In the genomic region with DNA sequence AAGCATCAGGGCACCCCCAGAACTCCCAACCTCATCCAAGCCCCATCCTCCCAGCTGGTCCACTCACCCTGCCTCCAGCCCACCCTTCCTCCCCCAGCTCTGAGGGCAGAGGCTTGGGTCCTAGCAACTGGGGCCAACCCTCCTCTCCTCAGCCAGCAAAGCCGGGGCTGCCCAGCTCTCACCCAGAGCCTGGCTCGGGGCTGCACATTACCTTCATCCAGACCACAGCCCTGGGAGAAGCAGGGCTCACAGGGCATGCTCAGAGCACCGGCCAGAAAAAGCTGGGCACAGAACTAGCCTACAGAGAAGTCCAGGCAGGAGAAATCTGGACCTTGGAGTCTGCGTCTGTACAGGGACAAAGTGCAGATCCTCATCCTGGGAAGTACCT, we compare ENCODE assay signal across 12 cellular contexts.
"Had no signal": no experiment of that assay in that cellular context is flagged by ENCODE, and none has a peak within 500 bp of the region (broad histone marks: within the 10 kb centered on the region; RNA-seq: fewer than 3 reads in every experiment).

No MANE protein-coding gene starts in this region.

- H3K36me3 Mint-ChIP-seq: activated CD8-positive, alpha-beta memory T cell treated with anti-CD3 and anti-CD28 coated beads, Interleukin-2, amount 10 ng/mL, durations not matched to agents 7 days and 5 days; activated naive CD4-positive, alpha-beta T cell treated with anti-CD3 and anti-CD28 coated beads, Interleukin-2, amount 10 ng/mL, durations not matched to agents 7 days and 5 days; mesothelial cell of epicardium had no signal

- H3K27ac ChIP-seq: gastroesophageal sphincter, tibial nerve had no signal

- DNase-seq: activated CD4-positive, alpha-beta T cell treated with anti-CD3 and anti-CD28 coated beads for 1 hour; activated CD4-positive, alpha-beta T cell treated with anti-CD3 and anti-CD28 coated beads, Interleukin-2, amount 50 U/mL, for 4 hours; activated CD8-positive, alpha-beta memory T cell treated with anti-CD3 and anti-CD28 coated beads, Interleukin-2, amount 10 ng/mL, durations not matched to agents 7 days and 5 days; activated naive CD4-positive, alpha-beta T cell treated with anti-CD3 and anti-CD28 coated beads, Interleukin-2, amount 10 ng/mL, durations not matched to agents 7 days and 5 days; activated T-cell treated with anti-CD3 and anti-CD28 coated beads, Interleukin-2, amount 50 U/mL, for 24 hours; kidney glomerular epithelial cell; stimulated activated CD4-positive, alpha-beta T cell treated with anti-CD3 and anti-CD28 coated beads, Interleukin-15, amount 100 ng/mL, for 24 hours; stimulated activated CD4-positive, alpha-beta T cell treated with anti-CD3 and anti-CD28 coated beads, Interleukin-4, amount 100 ng/mL, for 1 hour; stimulated activated naive CD4-positive, alpha-beta T cell treated with Interleukin-2 at 50 U/mL for 16 hours had no signal

- H3K4me3 ChIP-seq: gastroesophageal sphincter, tibial nerve had no signal

- ATAC-seq: activated CD8-positive, alpha-beta memory T cell treated with anti-CD3 and anti-CD28 coated beads, Interleukin-2, amount 10 ng/mL, durations not matched to agents 7 days and 5 days; gastroesophageal sphincter had no signal

- H3K4me1 Mint-ChIP-seq: mesothelial cell of epicardium had no signal

- H3K9me3 ChIP-seq: gastroesophageal sphincter, tibial nerve had no signal

- H3K27ac Mint-ChIP-seq: activated CD8-positive, alpha-beta memory T cell treated with anti-CD3 and anti-CD28 coated beads, Interleukin-2, amount 10 ng/mL, durations not matched to agents 7 days and 5 days; activated naive CD4-positive, alpha-beta T cell treated with anti-CD3 and anti-CD28 coated beads, Interleukin-2, amount 10 ng/mL, durations not matched to agents 7 days and 5 days; activated T-cell treated with anti-CD3 and anti-CD28 coated beads, Interleukin-2, amount 50 U/mL, for 24 hours; mesothelial cell of epicardium had no signal

- H3K4me3 Mint-ChIP-seq: activated CD8-positive, alpha-beta memory T cell treated with anti-CD3 and anti-CD28 coated beads, Interleukin-2, amount 10 ng/mL, durations not matched to agents 7 days and 5 days; activated naive CD4-positive, alpha-beta T cell treated with anti-CD3 and anti-CD28 coated beads, Interleukin-2, amount 10 ng/mL, durations not matched to agents 7 days and 5 days; activated T-cell treated with anti-CD3 and anti-CD28 coated beads, Interleukin-2, amount 50 U/mL, for 24 hours; mesothelial cell of epicardium had no signal

- H3K36me3 ChIP-seq: gastroesophageal sphincter, tibial nerve had no signal

- H3K9me3 Mint-ChIP-seq: activated naive CD4-positive, alpha-beta T cell treated with anti-CD3 and anti-CD28 coated beads, Interleukin-2, amount 10 ng/mL, durations not matched to agents 7 days and 5 days; activated T-cell treated with anti-CD3 and anti-CD28 coated beads, Interleukin-2, amount 50 U/mL, for 24 hours; mesothelial cell of epicardium had no signal
